Comparison of ENCODE assay signal across 7 cellular contexts in the genomic region with DNA sequence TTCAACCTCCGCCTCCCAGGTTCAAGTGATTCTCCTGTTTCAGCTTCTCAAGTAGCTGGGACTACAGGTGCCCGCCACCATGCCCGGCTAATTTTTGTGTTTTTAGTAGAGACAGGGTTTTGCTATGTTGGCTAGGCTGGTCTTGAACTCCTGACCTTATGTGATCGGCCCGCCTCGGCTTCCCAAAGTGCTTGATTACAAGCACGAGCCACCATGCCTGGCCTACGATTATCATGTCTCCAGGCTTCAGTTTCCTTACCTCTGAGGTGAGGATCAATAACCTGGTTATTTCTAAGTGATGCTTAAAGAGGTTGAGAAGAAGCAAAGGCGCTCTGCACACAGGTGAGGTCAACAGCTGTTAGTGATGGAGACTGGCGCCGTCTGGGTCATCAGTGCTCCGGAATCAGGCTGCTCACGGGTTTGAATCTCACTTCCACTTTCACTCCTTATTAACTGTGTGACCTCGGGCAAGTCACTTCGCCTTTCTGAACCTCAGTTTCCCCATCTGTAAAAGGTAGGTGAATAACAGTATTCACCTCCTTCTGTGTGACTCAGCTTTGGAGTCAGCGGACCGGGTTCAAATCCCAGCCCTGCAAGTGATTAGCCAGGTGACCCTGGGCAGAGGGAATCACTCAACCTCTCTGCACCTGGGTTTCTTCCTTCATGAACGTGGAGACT. TPM values are rescaled to one million over a fixed set of nuclear protein-coding genes. Genes with fewer than 3 reads are reported as not detected.
DNase-seq lines count a peak whose midpoint lies in the region; ATAC-seq and TF ChIP-seq lines count a peak whose summit lies in the region.

No MANE protein-coding gene starts in this region.

- peak; percentile 34 for DNase-seq in activated naive CD8-positive, alpha-beta T cell treated with anti-CD3 and anti-CD28 coated beads for 36 hours
- DNase-seq in right lobe of liver (no peak), transverse colon (peak; percentile 47)
- no peak for DNase-seq in stimulated activated CD4-positive, alpha-beta T cell treated with anti-CD3 and anti-CD28 coated beads, Interleukin-1b, Interleukin-23, amount 100 ng/mL, for 48 hours
- no peak for DNase-seq in NK-92 treated with Interleukin-12 subunit alpha and Interleukin-12 subunit beta, amount 100 ng/mL, for 24 hours (lab: John Stamatoyannopoulos, UW)

- H3K4me1 Mint-ChIP-seq in activated naive CD8-positive, alpha-beta T cell treated with anti-CD3 and anti-CD28 coated beads for 36 hours = peaks cover 45% of the 10 kb centered on the region

- intact Hi-C loops in right lobe of liver (cut with DNase I) = no loop called here
- intact Hi-C loops in transverse colon (cut with DNase I; ENCODE audit: low total_unique reads) = no loop called here

- H3K4me3 ChIP-seq in right lobe of liver (peak overlapping the region; percentile 6 to 44 (median 20)), transverse colon (peak overlapping the region; percentile 53 to 95 (median 84))

- TF ChIP-seq EP300 in transverse colon (IDR thresholded peaks at IDR 0.05; ENCODE audit: low read depth) = no peak

- no peaks in the 10 kb centered on the region for H3K36me3 ChIP-seq in right lobe of liver
- H3K36me3 ChIP-seq in transverse colon = no peaks in the 10 kb centered on the region

- peak; percentile 21 for ATAC-seq in GM18909 (IDR thresholded peaks at IDR 0.05; ENCODE audit: poor library complexity, unreplicated experiment)
- ATAC-seq in HG03064 (IDR thresholded peaks at IDR 0.05; ENCODE audit: low read depth, unreplicated experiment) = peak; percentile 10
- peak in 1 of 4 donors; percentile 9 for ATAC-seq in right lobe of liver

- TF ChIP-seq POLR2A in right lobe of liver (IDR thresholded peaks at IDR 0.05) (no peak), transverse colon (IDR thresholded peaks at IDR 0.05) (no peak)

- peaks cover 26% of the 10 kb centered on the region for H3K36me3 Mint-ChIP-seq in activated naive CD8-positive, alpha-beta T cell treated with anti-CD3 and anti-CD28 coated beads for 36 hours

- H3K27ac ChIP-seq in right lobe of liver (no peak overlapping the region), transverse colon (peak overlapping the region; percentile 84 to 94 (median 90))

- H3K4me1 ChIP-seq in right lobe of liver (no peaks in the 10 kb centered on the region), transverse colon (peaks cover 0 to 53% (median 34%) of the 10 kb centered on the region in 4 donors)

- H3K9me3 ChIP-seq in right lobe of liver (no peaks in the 10 kb centered on the region), transverse colon (no peaks in the 10 kb centered on the region)

- TF ChIP-seq CTCF in right lobe of liver (IDR thresholded peaks at IDR 0.05) = no peak
- no peak for TF ChIP-seq CTCF in transverse colon (IDR thresholded peaks at IDR 0.05)

- 57% methylated on average over 17 of the region's 18 CpGs for WGBS in right lobe of liver (ENCODE audit: insufficient coverage, low coverage, low lambda C conversion rate, missing lambda C conversion rate)
- WGBS in transverse colon (ENCODE audit: low coverage in 1 of 2), 2 donors = 36 to 49% methylated on average over 4 to 18 of the region's 18 CpGs

- in situ Hi-C loops in transverse colon (cut with MboI; ENCODE audit: low pct_ligation_motif_present in 1 of 4, low pct_unique_long_range_greater_than_20kb in 1 of 4, low sequenced_read_pairs in 3 of 4) = no loop called here

- H3K27me3 ChIP-seq in right lobe of liver = peaks cover 0 to 2% of the 10 kb centered on the region in 2 donors
- no peaks in the 10 kb centered on the region for H3K27me3 ChIP-seq in transverse colon

- peak overlapping the region; percentile 90 for H3K27ac Mint-ChIP-seq in activated naive CD8-positive, alpha-beta T cell treated with anti-CD3 and anti-CD28 coated beads for 36 hours

- peak overlapping the region; percentile 82 for H3K4me3 Mint-ChIP-seq in activated naive CD8-positive, alpha-beta T cell treated with anti-CD3 and anti-CD28 coated beads for 36 hours

- no peaks in the 10 kb centered on the region for H3K27me3 Mint-ChIP-seq in activated naive CD8-positive, alpha-beta T cell treated with anti-CD3 and anti-CD28 coated beads for 36 hours

- H3K9me3 Mint-ChIP-seq in activated naive CD8-positive, alpha-beta T cell treated with anti-CD3 and anti-CD28 coated beads for 36 hours = no peaks in the 10 kb centered on the region

RNA-seq across cellular contexts. Expression of a gene that starts 0.7 kb away (rescaled TPM):
- 10 to 100 TPM; 57.0 to 61.9 TPM for total RNA-seq in activated naive CD8-positive, alpha-beta T cell treated with anti-CD3 and anti-CD28 coated beads for 36 hours
- total RNA-seq in right lobe of liver (1 to 10 TPM; 1.9 to 6.7 (median 4.1) TPM), transverse colon (10 to 100 TPM; 17.1 to 67.3 (median 36.9) TPM)

Comparison
In these comparisons a context has a peak if more than half of its experiments do, and no peak if none do; other contexts are left out.
1. DNase-seq: peak in activated naive CD8-positive, alpha-beta T cell treated with anti-CD3 and anti-CD28 coated beads for 36 hours (single experiment) and transverse colon (single experiment); none in right lobe of liver (0 of 3), stimulated activated CD4-positive, alpha-beta T cell treated with anti-CD3 and anti-CD28 coated beads, Interleukin-1b, Interleukin-23, amount 100 ng/mL, for 48 hours (single experiment) and NK-92 treated with Interleukin-12 subunit alpha and Interleukin-12 subunit beta, amount 100 ng/mL, for 24 hours (single experiment).
2. H3K27ac ChIP-seq: peak in transverse colon (4 of 4); none in right lobe of liver (0 of 3).